1 cellular context compared by ENCODE assay signal in the genomic region with DNA sequence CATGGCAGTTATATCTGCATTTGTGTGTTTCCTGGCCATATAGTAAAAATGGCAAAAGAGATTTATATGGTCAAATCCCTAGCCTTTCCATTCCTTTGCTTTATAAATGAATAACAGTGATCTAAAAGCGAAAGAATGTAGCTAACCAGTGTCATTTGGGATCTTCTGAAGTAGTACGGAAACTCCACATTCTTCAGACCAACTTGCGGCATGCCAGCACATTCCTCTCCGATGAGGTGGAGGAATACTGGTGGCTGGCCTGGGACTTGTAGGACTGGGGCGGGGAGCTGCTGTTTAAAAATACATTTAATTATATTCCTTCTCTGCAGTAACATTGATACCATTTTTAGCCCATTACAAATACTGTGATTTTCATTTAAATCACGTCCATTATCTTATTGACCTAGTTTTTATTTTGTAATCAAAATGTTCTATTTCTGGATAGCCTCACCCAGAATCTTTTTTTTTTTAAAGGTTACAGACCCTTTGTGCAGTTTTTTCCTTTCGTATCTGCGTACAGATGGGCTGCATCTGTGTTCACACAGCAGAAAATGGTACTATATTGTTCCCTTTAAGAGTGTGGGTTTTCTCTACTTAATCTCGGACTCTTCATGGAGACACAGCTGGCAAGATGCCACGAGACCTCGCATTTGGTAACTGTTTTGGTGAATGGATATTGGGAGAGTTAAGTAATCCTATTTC.
A peak's percentile ranks its signal among the peaks of the same experiment; 100 is the strongest.
TF ChIP-seq lines count a peak whose summit lies in the region.

No MANE protein-coding gene starts in this region.

TF ChIP-seq in HEK293, 187 proteins besides CTCF, POLR2A, EP300 and RAD21 (continued from another document):
- TF ChIP-seq INSM2 (tag by site-specific recombination; IDR thresholded peaks at IDR 0.05), result peak; percentile 87
- no peak for TF ChIP-seq ZNF777 (tag by site-specific recombination; IDR thresholded peaks at IDR 0.05; ENCODE audit: borderline replicate concordance)
- TF ChIP-seq ZBTB17 (tag by site-specific recombination; IDR thresholded peaks at IDR 0.05), result peak; percentile 38; the same call in 1 of the 2 replicates
- TF ChIP-seq OSR2 (tag by site-specific recombination; IDR thresholded peaks at IDR 0.05), result peak; percentile 61
- TF ChIP-seq PRDM10 (tag by site-specific recombination; IDR thresholded peaks at IDR 0.05), result peak; percentile 59
- TF ChIP-seq ZNF692 (tag by site-specific recombination; IDR thresholded peaks at IDR 0.05), result 0 out of 2 replicates have a peak, but pooled peaks have one; percentile 42
- peak; percentile 58; the same call in 1 of the 2 replicates for TF ChIP-seq ZNF394 (tag by site-specific recombination; IDR thresholded peaks at IDR 0.05; ENCODE audit: borderline replicate concordance)
- TF ChIP-seq ZNF629 (tag by site-specific recombination; IDR thresholded peaks at IDR 0.05), result peak; percentile 74
- TF ChIP-seq ZNF600 (tag by site-specific recombination; IDR thresholded peaks at IDR 0.05), result peak; percentile 67; the same call in 1 of the 2 replicates
- TF ChIP-seq ZXDB (tag by site-specific recombination; IDR thresholded peaks at IDR 0.05), result peak; percentile 43; the same call in 1 of the 2 replicates
- TF ChIP-seq ZBTB48 (tag by site-specific recombination; IDR thresholded peaks at IDR 0.05), result no peak
- peak; percentile 79 for TF ChIP-seq SCRT2 (tag by site-specific recombination; IDR thresholded peaks at IDR 0.05)
- TF ChIP-seq ZIC2 (tag by site-specific recombination; IDR thresholded peaks at IDR 0.05), result no peak
- TF ChIP-seq ZNF658 (tag by site-specific recombination; IDR thresholded peaks at IDR 0.05), result no peak
- TF ChIP-seq ZNF366 (tag by site-specific recombination; conservative IDR thresholded peaks at IDR 0.05), result peak; percentile 83
- peak; percentile 72; the same call in 1 of the 2 replicates for TF ChIP-seq KLF10 (tag by site-specific recombination; IDR thresholded peaks at IDR 0.05)
- TF ChIP-seq ZNF843 (tag by site-specific recombination; IDR thresholded peaks at IDR 0.05), result 0 out of 2 replicates have a peak, but pooled peaks have one; percentile 23
- TF ChIP-seq ZNF776 (tag by site-specific recombination; IDR thresholded peaks at IDR 0.05; ENCODE audit: borderline replicate concordance), result no peak
- TF ChIP-seq ZEB2 (tag by site-specific recombination; IDR thresholded peaks at IDR 0.05), result peak; percentile 69
- TF ChIP-seq SP7 (tag by site-specific recombination; IDR thresholded peaks at IDR 0.05), result peak; percentile 80
